In genomic region chr15:41124058-41124457, GRCh38 we compare ENCODE assay signal across 8 cellular contexts.
"Had no signal": no experiment of that assay in that cellular context is flagged by ENCODE, and none has a peak within 500 bp of the region (broad histone marks: within the 10 kb centered on the region; RNA-seq: fewer than 3 reads in every experiment).

No MANE protein-coding gene starts in this region.

- ATAC-seq: HCT116, K562 had no signal

- H3K4me3 Mint-ChIP-seq: HFFc6 had no signal

- H3K9me3 Mint-ChIP-seq: HFFc6 had no signal

- H3K27ac Mint-ChIP-seq: HFFc6 had no signal

- H3K27ac ChIP-seq: GM23248, HL-60 had no signal

- DNase-seq: GM23248, GOT3, H7, HFFc6, IMR-90 had no signal
